18 cellular contexts compared by ENCODE assay signal in the genomic region with DNA sequence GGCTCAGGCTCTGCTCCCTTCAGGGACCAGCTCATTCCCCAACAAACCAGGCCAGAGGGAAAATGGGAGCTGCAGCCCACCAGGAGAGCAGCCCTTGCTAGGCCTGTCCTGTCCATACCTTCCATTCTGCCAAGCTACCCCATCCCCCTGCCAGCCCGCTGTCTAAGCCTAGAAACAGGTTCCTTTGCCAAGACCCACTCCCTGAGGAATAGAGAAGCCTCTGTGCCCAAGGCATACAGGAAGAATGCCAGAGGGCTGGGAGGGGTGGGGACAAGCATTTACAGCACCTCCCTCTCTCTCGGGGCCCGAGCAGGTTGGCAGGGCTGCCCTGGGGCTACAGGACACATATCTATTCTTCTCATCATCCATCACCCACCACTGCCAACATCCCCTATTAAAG.
A peak's percentile ranks its signal among the peaks of the same experiment; 100 is the strongest.
DNase-seq lines count a peak whose midpoint lies in the region; ATAC-seq and TF ChIP-seq lines count a peak whose summit lies in the region.
"Had no signal": no experiment of that assay in that cellular context is flagged by ENCODE, and none has a peak within 500 bp of the region (broad histone marks: within the 10 kb centered on the region; RNA-seq: fewer than 3 reads in every experiment).

No MANE protein-coding gene starts in this region.

- H3K9me3 ChIP-seq in suprapubic skin = no peaks in the 10 kb centered on the region
- H3K9me3 ChIP-seq in Karpas-422 (ENCODE audit: low read length) = no peaks in the 10 kb centered on the region
- H3K9me3 ChIP-seq: BE2C, SJCRH30 had no signal

- H3K4me3 ChIP-seq in dorsolateral prefrontal cortex = no peak overlapping the region
- H3K4me3 ChIP-seq in suprapubic skin = no peak overlapping the region
- no peak overlapping the region for H3K4me3 ChIP-seq in Karpas-422 (ENCODE audit: low read length)
- H3K4me3 ChIP-seq: SJCRH30 had no signal

- WGBS in suprapubic skin = 40% methylated on average over 3 of the region's 3 CpGs

- intact Hi-C loops in dorsolateral prefrontal cortex (cut with DNase I) = no loop called here

- H2AFZ ChIP-seq in Karpas-422 (ENCODE audit: low read length) = no peak overlapping the region

- no peak for ATAC-seq in GM19328 (IDR thresholded peaks at IDR 0.05; ENCODE audit: unreplicated experiment)
- ATAC-seq: CD8-positive, alpha-beta T cell had no signal

- no peaks in the 10 kb centered on the region for H3K27me3 ChIP-seq in dorsolateral prefrontal cortex
- H3K27me3 ChIP-seq in suprapubic skin = no peaks in the 10 kb centered on the region
- H3K27me3 ChIP-seq in Karpas-422 (ENCODE audit: low read length) = no peaks in the 10 kb centered on the region
- H3K27me3 ChIP-seq: BE2C, SJCRH30 had no signal

- H3K27ac ChIP-seq in dorsolateral prefrontal cortex = peak overlapping the region in 51 of 59 donors; percentile 1 to 80 (median 58)
- no peak overlapping the region for H3K27ac ChIP-seq in suprapubic skin
- H3K27ac ChIP-seq in Karpas-422 (ENCODE audit: low read length) = no peak overlapping the region
- H3K27ac ChIP-seq: HL-60, SJCRH30 had no signal

- no peaks in the 10 kb centered on the region for H3K36me3 ChIP-seq in suprapubic skin
- H3K36me3 ChIP-seq in Karpas-422 (ENCODE audit: insufficient read depth, low read length) = no peaks in the 10 kb centered on the region
- H3K36me3 ChIP-seq: BE2C, SJCRH30 had no signal

- no peak for TF ChIP-seq EP300 in suprapubic skin (IDR thresholded peaks at IDR 0.05)

- H3K9me2 ChIP-seq in Karpas-422 (replicated peaks; ENCODE audit: insufficient read depth, low read length) = no peaks in the 10 kb centered on the region

- no peaks in the 10 kb centered on the region for H4K20me1 ChIP-seq in Karpas-422 (ENCODE audit: insufficient read depth, low read depth, low read length)

- H3K79me2 ChIP-seq in Karpas-422 (ENCODE audit: low read length) = no peaks in the 10 kb centered on the region

- no peak for TF ChIP-seq POLR2A in suprapubic skin (IDR thresholded peaks at IDR 0.05)

- peak; percentile 64 for DNase-seq in NCI-H446 treated with DMSO at 0.1 percent for 48 hours (lab: John Stamatoyannopoulos, UW)
- peak in 6 of 10 donors; percentile 20 to 68 (median 50) for DNase-seq in dorsolateral prefrontal cortex
- DNase-seq in nucleus accumbens (lab: John Stamatoyannopoulos, UW) = peak in 50 of 56 donors; percentile 14 to 76 (median 50)
- peak; percentile 22 to 74 for DNase-seq in suprapubic skin (ENCODE audit: low spot score in 2 of 2)
- no peak for DNase-seq in Karpas-422
- no peak for DNase-seq in stimulated activated CD4-positive, alpha-beta T cell treated with anti-CD3 and anti-CD28 coated beads, Interleukin-15, amount 100 ng/mL, for 24 hours
- DNase-seq: BE2C; CD8-positive, alpha-beta T cell; HFFc6; NCI-H1105; NCI-H187; NCI-H524; NK-92 treated with Interleukin-12 subunit alpha and Interleukin-12 subunit beta, amount 100 ng/mL, for 24 hours; OCI-M1; RPMI8226; SJCRH30 had no signal

- H3K4me1 ChIP-seq in suprapubic skin = no peaks in the 10 kb centered on the region
- no peaks in the 10 kb centered on the region for H3K4me1 ChIP-seq in Karpas-422 (ENCODE audit: low read length)
- H3K4me1 ChIP-seq: BE2C, SJCRH30 had no signal

- no peak overlapping the region for H3K4me2 ChIP-seq in Karpas-422 (ENCODE audit: low read depth, low read length, poor library complexity, severe bottlenecking)

- TF ChIP-seq CTCF in dorsolateral prefrontal cortex (IDR thresholded peaks at IDR 0.05 in 54 of 56, conservative IDR thresholded peaks at IDR 0.05 in 2 of 56; ENCODE audit: low read depth in 1 of 56, partially characterized antibody in 56 of 56) (no peak), suprapubic skin (IDR thresholded peaks at IDR 0.05) (no peak)

- no peak overlapping the region for H3K9ac ChIP-seq in Karpas-422 (ENCODE audit: low read length)

Comparison
In these comparisons a context has a peak if more than half of its experiments do, and no peak if none do; other contexts are left out.
1. DNase-seq: peak in NCI-H446 treated with DMSO at 0.1 percent for 48 hours (single experiment), dorsolateral prefrontal cortex (6 of 10), nucleus accumbens (50 of 56) and suprapubic skin (2 of 2); none in Karpas-422 (single experiment) and stimulated activated CD4-positive, alpha-beta T cell treated with anti-CD3 and anti-CD28 coated beads, Interleukin-15, amount 100 ng/mL, for 24 hours (single experiment).
2. H3K27ac ChIP-seq: peak in dorsolateral prefrontal cortex (51 of 59); none in suprapubic skin (single experiment) and Karpas-422 (single experiment).